1 cellular context compared by ENCODE assay signal in the genomic region with DNA sequence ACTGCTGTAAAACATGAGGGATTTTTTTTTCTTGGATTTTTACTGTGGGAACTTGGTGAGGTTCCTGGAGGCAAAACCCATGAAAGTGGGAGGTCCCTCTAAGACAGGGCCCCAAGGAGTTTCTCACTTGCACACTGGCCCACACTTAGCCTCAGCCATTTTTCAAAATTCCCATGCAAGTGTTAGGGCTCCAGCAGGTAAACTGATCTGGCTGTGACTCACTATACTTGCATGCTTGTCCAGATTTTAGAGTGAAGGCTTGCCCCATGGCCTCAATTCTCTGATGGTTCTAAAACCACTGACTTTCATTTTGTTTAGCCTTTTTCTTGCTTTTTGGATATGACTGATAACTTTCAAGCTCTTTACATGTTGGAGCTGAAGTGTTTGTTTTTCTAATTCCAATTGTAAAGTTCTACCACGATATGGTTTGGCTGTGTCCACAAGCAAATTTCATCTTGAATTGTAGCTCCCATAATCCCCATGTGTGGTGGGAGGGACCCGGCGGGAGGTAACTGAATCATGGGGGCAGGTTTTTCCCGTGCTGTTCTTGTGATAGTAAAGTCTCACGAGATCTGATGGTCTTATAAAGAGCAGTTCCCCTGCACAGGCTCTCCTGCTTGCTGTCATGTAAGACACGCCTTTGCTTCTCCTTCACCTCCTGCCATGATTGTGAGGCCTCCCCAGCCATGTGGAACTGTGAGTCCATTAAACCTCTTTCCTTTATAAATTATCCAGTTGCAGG.
TF ChIP-seq lines count a peak whose summit lies in the region.

No MANE protein-coding gene starts in this region.

TF ChIP-seq in K562, 482 proteins besides CTCF, POLR2A, EP300 and RAD21:
- TF ChIP-seq SAP30 (IDR thresholded peaks at IDR 0.05; ENCODE audit: borderline replicate concordance, insufficient read depth, low read depth, low read length, poor library complexity, severe bottlenecking) (no peak), CHD2 (IDR thresholded peaks at IDR 0.05; ENCODE audit: low read depth, low read length) (peak; percentile 64), ZNF311 (CRISPR knock-in tag; IDR thresholded peaks at IDR 0.05) (no peak)
